13 cellular contexts compared by ENCODE assay signal in the genomic region with DNA sequence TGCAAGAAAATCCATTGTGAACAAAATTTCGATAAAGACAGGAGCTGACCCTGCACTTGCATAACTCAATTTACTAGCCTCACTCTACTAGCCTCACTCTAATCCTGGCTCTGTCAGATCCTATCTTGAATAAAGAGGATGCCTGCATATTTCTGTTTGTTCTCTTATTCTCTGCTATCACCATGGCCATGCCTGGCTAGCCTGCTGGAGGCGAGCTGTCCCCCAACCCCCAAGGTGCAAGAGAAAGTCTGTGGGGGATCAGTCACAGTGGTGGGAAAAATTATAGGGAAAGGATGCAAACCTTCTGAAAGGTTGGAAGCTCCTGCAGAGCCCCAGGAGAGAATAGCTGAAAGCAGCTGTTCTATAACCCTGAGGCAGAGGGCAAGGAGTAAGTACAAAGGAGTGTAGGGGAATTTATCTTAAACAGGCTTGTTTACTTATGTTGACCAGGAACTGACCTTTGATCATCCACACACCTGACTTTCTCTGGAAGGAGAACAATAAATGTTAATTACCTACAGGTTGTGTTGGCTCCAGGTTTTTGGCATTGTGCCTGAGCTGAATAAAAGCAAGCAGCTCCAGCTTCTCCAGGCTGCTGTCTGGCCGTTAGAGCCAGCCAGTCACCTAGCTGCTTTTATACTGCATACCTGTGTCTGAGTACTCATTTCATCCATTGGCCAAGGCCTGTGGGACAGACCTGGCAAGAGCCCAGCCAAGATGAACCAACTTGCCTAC.
DNase-seq lines count a peak whose midpoint lies in the region; ATAC-seq and TF ChIP-seq lines count a peak whose summit lies in the region.
"Had no signal": no experiment of that assay in that cellular context is flagged by ENCODE, and none has a peak within 500 bp of the region (broad histone marks: within the 10 kb centered on the region; RNA-seq: fewer than 3 reads in every experiment).

No MANE protein-coding gene starts in this region.

- TF ChIP-seq CTCF in BE2C (IDR thresholded peaks at IDR 0.05; ENCODE audit: low read depth, low read length), result no peak

- no peaks in the 10 kb centered on the region for H3K36me3 Mint-ChIP-seq in activated T-helper 17 cell treated with anti-CD3 and anti-CD28 coated beads, Interleukin-2, amount 50 U/mL, for 72 hours (ENCODE audit: low read depth)

- H3K4me3 ChIP-seq in BE2C (ENCODE audit: low read depth, low read length), result no peak overlapping the region
- H3K4me3 ChIP-seq: lower lobe of right lung had no signal

- no peaks in the 10 kb centered on the region for H3K9me3 Mint-ChIP-seq in activated T-helper 17 cell treated with anti-CD3 and anti-CD28 coated beads, Interleukin-2, amount 50 U/mL, for 72 hours

- no peak overlapping the region for H3K27ac Mint-ChIP-seq in activated T-helper 17 cell treated with anti-CD3 and anti-CD28 coated beads, Interleukin-2, amount 50 U/mL, for 72 hours

- H3K4me1 Mint-ChIP-seq in activated T-helper 17 cell treated with anti-CD3 and anti-CD28 coated beads, Interleukin-2, amount 50 U/mL, for 72 hours, result peaks cover 11% of the 10 kb centered on the region

- peaks cover 3% of the 10 kb centered on the region; the same call in 1 of the 2 replicates for H3K4me1 ChIP-seq in BE2C
- H3K4me1 ChIP-seq: lower lobe of right lung had no signal

- DNase-seq in BE2C, result peak; percentile 63
- DNase-seq in NCI-H1105 (lab: John Stamatoyannopoulos, UW), result peak; percentile 74
- peak; percentile 77 for DNase-seq in SK-N-DZ (ENCODE audit: low spot score)
- peak; percentile 28 for DNase-seq in kidney glomerular epithelial cell (lab: John Stamatoyannopoulos, UW)
- DNase-seq in dedifferentiated amniotic fluid mesenchymal stem cell (ENCODE audit: extremely low spot score), result no peak
- no peak for DNase-seq in activated gamma-delta T cell (lab: John Stamatoyannopoulos, UW)
- DNase-seq: activated CD4-positive, alpha-beta T cell treated with anti-CD3 and anti-CD28 coated beads, Interleukin-2, amount 50 U/mL, for 4 hours; activated naive CD4-positive, alpha-beta T cell; cortex of kidney; lower lobe of right lung; NCI-H82 had no signal

- H3K27me3 Mint-ChIP-seq in activated T-helper 17 cell treated with anti-CD3 and anti-CD28 coated beads, Interleukin-2, amount 50 U/mL, for 72 hours, result no peaks in the 10 kb centered on the region

- no peaks in the 10 kb centered on the region for H3K9me3 ChIP-seq in BE2C
- H3K9me3 ChIP-seq: lower lobe of right lung had no signal

- ATAC-seq in activated T-helper 17 cell treated with anti-CD3 and anti-CD28 coated beads, Interleukin-2, amount 50 U/mL, for 72 hours (replicated peaks), result no peak
- no peak for ATAC-seq in HG02973 (IDR thresholded peaks at IDR 0.05; ENCODE audit: unreplicated experiment)
- ATAC-seq: lower lobe of right lung had no signal

- no peaks in the 10 kb centered on the region for H3K36me3 ChIP-seq in BE2C
- H3K36me3 ChIP-seq: lower lobe of right lung had no signal

- H3K27me3 ChIP-seq in BE2C, result no peaks in the 10 kb centered on the region; the same call in 1 of the 2 replicates

- no peak overlapping the region for H3K4me3 Mint-ChIP-seq in activated T-helper 17 cell treated with anti-CD3 and anti-CD28 coated beads, Interleukin-2, amount 50 U/mL, for 72 hours

Comparison
In these comparisons a context has a peak if more than half of its experiments do, and no peak if none do; other contexts are left out.
1. DNase-seq: peak in BE2C (single experiment), NCI-H1105 (single experiment), SK-N-DZ (single experiment) and kidney glomerular epithelial cell (single experiment); none in dedifferentiated amniotic fluid mesenchymal stem cell (single experiment) and activated gamma-delta T cell (single experiment).